ENCODE assay signal across 1 cellular context in the genomic region with DNA sequence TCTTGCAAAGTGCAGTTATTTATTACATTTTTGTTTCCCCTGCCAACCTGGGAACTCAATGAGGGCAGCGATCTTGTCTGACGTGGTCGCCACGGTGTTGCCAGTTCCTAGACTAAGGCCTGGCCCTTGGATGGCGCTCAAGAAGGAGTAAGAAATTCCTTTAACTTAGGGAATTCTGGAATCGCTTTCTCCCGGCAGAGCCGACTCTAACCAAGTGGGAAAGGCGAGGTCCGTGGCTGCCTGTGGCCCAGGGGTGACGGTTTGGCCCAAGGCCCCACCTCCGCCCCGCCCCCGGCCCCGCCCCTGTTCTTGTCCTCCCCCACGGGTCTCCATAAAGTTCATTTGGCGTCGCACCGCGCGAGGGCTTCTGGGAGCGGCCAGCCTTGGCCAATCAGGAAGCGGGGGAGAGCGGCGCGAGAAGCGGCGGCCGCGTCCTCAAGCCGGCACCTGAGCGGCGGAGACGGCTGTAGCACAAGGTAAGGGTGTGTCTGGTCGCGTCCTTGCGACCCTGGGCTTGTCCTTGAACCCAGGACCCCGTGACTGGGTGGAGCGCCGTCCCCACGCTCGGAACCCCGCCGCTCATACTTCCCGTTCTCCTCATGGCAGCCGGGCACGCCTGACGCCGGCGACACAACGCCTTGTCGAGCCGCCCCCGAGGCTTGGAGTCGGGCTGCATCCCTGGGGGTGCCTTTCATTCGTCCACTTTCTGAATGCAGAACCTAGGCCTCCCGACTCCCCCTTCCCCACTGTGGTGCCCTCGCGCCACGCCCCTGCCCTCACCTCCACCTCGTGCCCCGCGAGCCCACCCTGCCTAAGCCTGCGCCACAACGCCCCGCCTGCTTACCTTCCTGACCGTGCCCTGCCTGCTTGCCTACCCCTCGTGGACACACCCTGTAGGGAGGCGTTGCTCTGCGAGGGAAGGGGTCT.
TF ChIP-seq lines count a peak whose summit lies in the region.

NUP93 (plus strand) TSS at position 394 of the 927 bp plus-strand sequence. CDS start 18,119 bp downstream, outside the sequence.

TF ChIP-seq in HepG2, 621 proteins besides CTCF, POLR2A, EP300 and RAD21 (continued from another document and continues in another):
- peak; percentile 89; the same call in 1 of the 2 replicates for TF ChIP-seq SMAD1 (CRISPR knock-in tag; IDR thresholded peaks at IDR 0.05; ENCODE audit: borderline replicate concordance, low read depth)
- peak; percentile 67; the same call in 1 of the 2 replicates for TF ChIP-seq SMAD3 (CRISPR knock-in tag; IDR thresholded peaks at IDR 0.05)
- TF ChIP-seq PAX8 (CRISPR knock-in tag; IDR thresholded peaks at IDR 0.05; ENCODE audit: borderline replicate concordance), result peak; percentile 45; the same call in 1 of the 2 replicates
- TF ChIP-seq NR2F2 (IDR thresholded peaks at IDR 0.05; ENCODE audit: borderline replicate concordance, low read depth), result no peak
- TF ChIP-seq ATAD3A (CRISPR knock-in tag; IDR thresholded peaks at IDR 0.05), result no peak
- 0 out of 2 replicates have a peak, but pooled peaks have one; percentile 35 for TF ChIP-seq ZNF773 (CRISPR knock-in tag; IDR thresholded peaks at IDR 0.05; ENCODE audit: borderline replicate concordance)
- peak; percentile 34; the same call in 1 of the 2 replicates for TF ChIP-seq ZNF772 (CRISPR knock-in tag; IDR thresholded peaks at IDR 0.05)
- TF ChIP-seq CEBPG (CRISPR knock-in tag; IDR thresholded peaks at IDR 0.05), result peak; percentile 36; the same call in 1 of the 2 replicates
- TF ChIP-seq STAT5B (CRISPR knock-in tag; IDR thresholded peaks at IDR 0.05), result peak; percentile 79; the same call in 1 of the 2 replicates
- no peak; the same call in 1 of the 2 replicates for TF ChIP-seq PAWR (CRISPR knock-in tag; IDR thresholded peaks at IDR 0.05; ENCODE audit: borderline replicate concordance)
- TF ChIP-seq KLF15 (CRISPR knock-in tag; IDR thresholded peaks at IDR 0.05; ENCODE audit: borderline replicate concordance), result no peak
- no peak for TF ChIP-seq FOSL2 (CRISPR knock-in tag; IDR thresholded peaks at IDR 0.05)
- peak; percentile 94; the same call in 1 of the 2 replicates for TF ChIP-seq NKX3-1 (CRISPR knock-in tag; IDR thresholded peaks at IDR 0.05)
- TF ChIP-seq EEA1 (CRISPR knock-in tag; IDR thresholded peaks at IDR 0.05; ENCODE audit: borderline replicate concordance), result 0 out of 2 replicates have a peak, but pooled peaks have one; percentile 84
- no peak for TF ChIP-seq FOXK2 (IDR thresholded peaks at IDR 0.05)
- TF ChIP-seq, protein P1, sequence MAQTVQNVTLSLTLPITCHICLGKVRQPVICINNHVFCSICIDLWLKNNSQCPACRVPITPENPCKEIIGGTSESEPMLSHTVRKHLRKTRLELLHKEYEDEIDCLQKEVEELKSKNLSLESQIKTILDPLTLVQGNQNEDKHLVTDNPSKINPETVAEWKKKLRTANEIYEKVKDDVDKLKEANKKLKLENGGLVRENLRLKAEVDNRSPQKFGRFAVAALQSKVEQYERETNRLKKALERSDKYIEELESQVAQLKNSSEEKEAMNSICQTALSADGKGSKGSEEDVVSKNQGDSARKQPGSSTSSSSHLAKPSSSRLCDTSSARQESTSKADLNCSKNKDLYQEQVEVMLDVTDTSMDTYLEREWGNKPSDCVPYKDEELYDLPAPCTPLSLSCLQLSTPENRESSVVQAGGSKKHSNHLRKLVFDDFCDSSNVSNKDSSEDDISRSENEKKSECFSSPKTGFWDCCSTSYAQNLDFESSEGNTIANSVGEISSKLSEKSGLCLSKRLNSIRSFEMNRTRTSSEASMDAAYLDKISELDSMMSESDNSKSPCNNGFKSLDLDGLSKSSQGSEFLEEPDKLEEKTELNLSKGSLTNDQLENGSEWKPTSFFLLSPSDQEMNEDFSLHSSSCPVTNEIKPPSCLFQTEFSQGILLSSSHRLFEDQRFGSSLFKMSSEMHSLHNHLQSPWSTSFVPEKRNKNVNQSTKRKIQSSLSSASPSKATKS (CRISPR knock-in tag; IDR thresholded peaks at IDR 0.05), result no peak
- TF ChIP-seq ZNF337 (CRISPR knock-in tag; IDR thresholded peaks at IDR 0.05; ENCODE audit: borderline replicate concordance, low read depth), result 0 out of 2 replicates have a peak, but pooled peaks have one; percentile 76
- peak; percentile 62; the same call in 1 of the 2 replicates for TF ChIP-seq HOXD1 (CRISPR knock-in tag; IDR thresholded peaks at IDR 0.05)
- TF ChIP-seq ZNF639 (CRISPR knock-in tag; conservative IDR thresholded peaks at IDR 0.05), result peak; percentile 51; the same call in 1 of the 2 replicates
- peak; percentile 90 for TF ChIP-seq THAP11 (CRISPR knock-in tag; IDR thresholded peaks at IDR 0.05)
- no peak for TF ChIP-seq EHMT2 (IDR thresholded peaks at IDR 0.05; ENCODE audit: borderline replicate concordance, low read depth, low read length)
- no peak for TF ChIP-seq MBNL3 (CRISPR knock-in tag; conservative IDR thresholded peaks at IDR 0.05)
- TF ChIP-seq AHDC1 (CRISPR knock-in tag; IDR thresholded peaks at IDR 0.05; ENCODE audit: borderline replicate concordance), result 0 out of 2 replicates have a peak, but pooled peaks have one; percentile 8
- TF ChIP-seq ZNF691 (CRISPR knock-in tag; IDR thresholded peaks at IDR 0.05; ENCODE audit: borderline replicate concordance, low read depth), result no peak
- no peak for TF ChIP-seq CC2D1A (CRISPR knock-in tag; IDR thresholded peaks at IDR 0.05)
- no peak for TF ChIP-seq ZSCAN30 (CRISPR knock-in tag; IDR thresholded peaks at IDR 0.05)
- TF ChIP-seq, protein P2, sequence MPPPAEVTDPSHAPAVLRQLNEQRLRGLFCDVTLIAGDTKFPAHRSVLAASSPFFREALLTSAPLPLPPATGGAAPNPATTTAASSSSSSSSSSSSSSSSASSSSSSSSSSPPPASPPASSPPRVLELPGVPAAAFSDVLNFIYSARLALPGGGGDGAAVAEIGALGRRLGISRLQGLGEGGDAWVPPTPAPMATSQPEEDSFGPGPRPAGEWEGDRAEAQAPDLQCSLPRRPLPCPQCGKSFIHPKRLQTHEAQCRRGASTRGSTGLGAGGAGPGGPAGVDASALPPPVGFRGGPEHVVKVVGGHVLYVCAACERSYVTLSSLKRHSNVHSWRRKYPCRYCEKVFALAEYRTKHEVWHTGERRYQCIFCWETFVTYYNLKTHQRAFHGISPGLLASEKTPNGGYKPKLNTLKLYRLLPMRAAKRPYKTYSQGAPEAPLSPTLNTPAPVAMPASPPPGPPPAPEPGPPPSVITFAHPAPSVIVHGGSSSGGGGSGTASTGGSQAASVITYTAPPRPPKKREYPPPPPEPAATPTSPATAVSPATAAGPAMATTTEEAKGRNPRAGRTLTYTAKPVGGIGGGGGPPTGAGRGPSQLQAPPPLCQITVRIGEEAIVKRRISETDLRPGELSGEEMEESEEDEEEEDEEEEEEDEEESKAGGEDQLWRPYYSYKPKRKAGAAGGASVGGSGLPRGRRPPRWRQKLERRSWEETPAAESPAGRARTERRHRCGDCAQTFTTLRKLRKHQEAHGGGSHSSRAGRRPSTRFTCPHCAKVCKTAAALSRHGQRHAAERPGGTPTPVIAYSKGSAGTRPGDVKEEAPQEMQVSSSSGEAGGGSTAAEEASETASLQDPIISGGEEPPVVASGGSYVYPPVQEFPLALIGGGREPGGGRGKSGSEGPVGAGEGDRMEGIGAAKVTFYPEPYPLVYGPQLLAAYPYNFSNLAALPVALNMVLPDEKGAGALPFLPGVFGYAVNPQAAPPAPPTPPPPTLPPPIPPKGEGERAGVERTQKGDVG (CRISPR knock-in tag; IDR thresholded peaks at IDR 0.05; ENCODE audit: borderline replicate concordance), result peak; percentile 47; the same call in 1 of the 2 replicates
- TF ChIP-seq, protein P3, sequence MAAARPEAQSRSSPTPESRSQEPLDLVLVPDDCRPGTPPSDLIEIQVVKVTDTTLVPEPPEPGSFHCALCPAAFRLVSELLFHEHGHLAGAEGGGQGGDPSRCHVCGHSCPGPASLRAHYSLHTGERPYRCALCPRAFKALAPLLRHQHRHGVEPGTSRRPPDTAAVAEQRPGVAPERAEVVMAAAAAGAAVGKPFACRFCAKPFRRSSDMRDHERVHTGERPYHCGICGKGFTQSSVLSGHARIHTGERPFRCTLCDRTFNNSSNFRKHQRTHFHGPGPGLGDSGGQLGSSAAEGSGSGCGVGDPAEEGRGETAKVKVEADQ (CRISPR knock-in tag; IDR thresholded peaks at IDR 0.05; ENCODE audit: borderline replicate concordance), result peak; percentile 69; the same call in 1 of the 2 replicates
- peak; percentile 96 for TF ChIP-seq ZNF687 (CRISPR knock-in tag; IDR thresholded peaks at IDR 0.05)
- no peak for TF ChIP-seq ZNF75D (CRISPR knock-in tag; IDR thresholded peaks at IDR 0.05; ENCODE audit: borderline replicate concordance)
- no peak for TF ChIP-seq ZNF224 (CRISPR knock-in tag; IDR thresholded peaks at IDR 0.05)
- TF ChIP-seq ZFP41 (CRISPR knock-in tag; IDR thresholded peaks at IDR 0.05; ENCODE audit: borderline replicate concordance), result peak; percentile 41; the same call in 1 of the 2 replicates
- TF ChIP-seq ZNF34 (CRISPR knock-in tag; IDR thresholded peaks at IDR 0.05; ENCODE audit: borderline replicate concordance), result no peak
- TF ChIP-seq KDM2A (CRISPR knock-in tag; IDR thresholded peaks at IDR 0.05; ENCODE audit: borderline replicate concordance, low read depth), result peak; percentile 88
- 0 out of 2 replicates have a peak, but pooled peaks have one; percentile 70 for TF ChIP-seq BRCA1 (CRISPR knock-in tag; IDR thresholded peaks at IDR 0.05)
- TF ChIP-seq MXI1 (IDR thresholded peaks at IDR 0.05; ENCODE audit: borderline replicate concordance, low read depth, low read length), result peak; percentile 84; the same call in 1 of the 3 replicates
